In genomic region chr16:88487920-88488842, GRCh38 we compare ENCODE assay signal across 23 cellular contexts. TPM values are rescaled to one million over a fixed set of nuclear protein-coding genes. Genes with fewer than 3 reads are reported as not detected.
DNase-seq lines count a peak whose midpoint lies in the region; ATAC-seq and TF ChIP-seq lines count a peak whose summit lies in the region.
"Had no signal": no experiment of that assay in that cellular context is flagged by ENCODE, and none has a peak within 500 bp of the region (broad histone marks: within the 10 kb centered on the region; RNA-seq: fewer than 3 reads in every experiment).

No MANE protein-coding gene starts in this region.

- peaks cover 7% of the 10 kb centered on the region for H3K36me3 ChIP-seq in Caco-2 (ENCODE audit: control insufficient read depth, insufficient read depth, low read length)
- no peaks in the 10 kb centered on the region for H3K36me3 ChIP-seq in brain microvascular endothelial cell (replicated peaks)
- H3K36me3 ChIP-seq: right atrium auricular region had no signal

- H3K4me1 Mint-ChIP-seq in Caco-2 (ENCODE audit: low read depth, unreplicated experiment) (peaks cover 32% of the 10 kb centered on the region), nephron (no peaks in the 10 kb centered on the region)
- H3K4me1 Mint-ChIP-seq in naive thymus-derived CD8-positive, alpha-beta T cell: peaks cover 0 to 10% (median 3%) of the 10 kb centered on the region in 4 donors

- peaks cover 70% of the 10 kb centered on the region for H3K4me1 ChIP-seq in Caco-2
- H3K4me1 ChIP-seq: esophagus muscularis mucosa, right atrium auricular region had no signal

- intact Hi-C loops in Caco-2 (cut with micrococcal nuclease; ENCODE audit: unreplicated experiment): loop anchor here (1.0 kb wide), 3 partner anchors 21 to 39 kb away; no protein-coding TSS in a partner anchor

- H3K27me3 ChIP-seq in Caco-2 (replicated peaks; ENCODE audit: control insufficient read depth, insufficient read depth, low read length) (no peaks in the 10 kb centered on the region), brain microvascular endothelial cell (replicated peaks) (no peaks in the 10 kb centered on the region)
- H3K27me3 ChIP-seq: right atrium auricular region had no signal

- H3K36me3 Mint-ChIP-seq in Caco-2 (ENCODE audit: insufficient read depth, unreplicated experiment): peaks cover 40% of the 10 kb centered on the region
- H3K36me3 Mint-ChIP-seq in nephron (ENCODE audit: low read depth): no peaks in the 10 kb centered on the region
- no peaks in the 10 kb centered on the region for H3K36me3 Mint-ChIP-seq in naive thymus-derived CD8-positive, alpha-beta T cell

- DNase-seq in Caco-2 (peak; percentile 98 to 99), NCI-H146 (lab: John Stamatoyannopoulos, UW) (peak; percentile 94), brain microvascular endothelial cell (no peak)
- no peak for DNase-seq in naive thymus-derived CD8-positive, alpha-beta T cell
- DNase-seq in activated T-cell treated with anti-CD3 and anti-CD28 coated beads, Interleukin-2, amount 50 U/mL, for 48 hours: no peak
- no peak for DNase-seq in activated CD8-positive, alpha-beta memory T cell treated with anti-CD3 and anti-CD28 coated beads, Interleukin-2, amount 50 U/mL, for 48 hours
- DNase-seq: activated CD4-positive, alpha-beta T cell treated with anti-CD3 and anti-CD28 coated beads, Interleukin-2, amount 50 U/mL, for 1 hour; amygdala; CD8-positive, alpha-beta memory T cell; central memory CD4-positive, alpha-beta T cell; effector CD4-positive, alpha-beta T cell; left cardiac atrium; NCI-H1694 treated with DMSO at 0.1 percent for 48 hours; NCI-H226; NK-92 treated with Interleukin-12 subunit alpha and Interleukin-12 subunit beta, amount 100 ng/mL, for 24 hours; nucleus accumbens; RPMI8226; stimulated activated CD4-positive, alpha-beta T cell treated with anti-CD3 and anti-CD28 coated beads, Interleukin-15, amount 100 ng/mL, for 24 hours had no signal

- no peaks in the 10 kb centered on the region for H3K9me3 Mint-ChIP-seq in Caco-2 (ENCODE audit: unreplicated experiment)
- no peaks in the 10 kb centered on the region for H3K9me3 Mint-ChIP-seq in nephron
- H3K9me3 Mint-ChIP-seq in naive thymus-derived CD8-positive, alpha-beta T cell: no peaks in the 10 kb centered on the region
- H3K9me3 Mint-ChIP-seq: stimulated activated memory B cell treated with anti-CD40 and anti-IgM and Interleukin-4, amounts not matched to agents 10 μg/mL and 1 μg/mL and 100 μg/mL, for 72 hours had no signal

- peak overlapping the region; percentile 84 for H3K4me3 Mint-ChIP-seq in Caco-2 (ENCODE audit: unreplicated experiment)
- H3K4me3 Mint-ChIP-seq in nephron: no peak overlapping the region
- H3K4me3 Mint-ChIP-seq in naive thymus-derived CD8-positive, alpha-beta T cell: peak overlapping the region in 2 of 10 donors; percentile 34 to 75
- H3K4me3 Mint-ChIP-seq: CD8-positive, alpha-beta memory T cell; stimulated activated memory B cell treated with anti-CD40 and anti-IgM and Interleukin-4, amounts not matched to agents 10 μg/mL and 1 μg/mL and 100 μg/mL, for 72 hours had no signal

- CTCF ChIA-PET in Caco-2 (lab: Charles Lee): interaction anchor here (0.6 to 4.0 kb wide), 22 partner anchors 10 to 1669 kb away, joined by 3 to 76 read pairs (median 6); partner anchors contain the start of genes ZC3H18 and ZFPM1

- H3K27me3 Mint-ChIP-seq in Caco-2 (ENCODE audit: insufficient read depth, unreplicated experiment) (no peaks in the 10 kb centered on the region), nephron (ENCODE audit: low read depth) (no peaks in the 10 kb centered on the region)
- no peaks in the 10 kb centered on the region for H3K27me3 Mint-ChIP-seq in naive thymus-derived CD8-positive, alpha-beta T cell
- H3K27me3 Mint-ChIP-seq: stimulated activated memory B cell treated with anti-CD40 and anti-IgM and Interleukin-4, amounts not matched to agents 10 μg/mL and 1 μg/mL and 100 μg/mL, for 72 hours had no signal

- H3K27ac ChIP-seq in brain microvascular endothelial cell: no peak overlapping the region
- H3K27ac ChIP-seq: esophagus muscularis mucosa, right atrium auricular region had no signal

- H3K9me3 ChIP-seq in Caco-2: no peaks in the 10 kb centered on the region
- H3K9me3 ChIP-seq: esophagus muscularis mucosa, right atrium auricular region had no signal

- in situ Hi-C loops in brain microvascular endothelial cell (cut with HindIII; ENCODE audit: low pct_ligation_motif_present, low sequenced_read_pairs): no loop called here

- TSS peak; percentile 34 for BruUV-seq in Caco-2 (replicated peaks; lab: Mats Ljungman, UMichigan)

- H3K27ac Mint-ChIP-seq in Caco-2 (ENCODE audit: unreplicated experiment): peak overlapping the region; percentile 99
- peak overlapping the region in 2 of 3 experiments; percentile 22 to 55 for H3K27ac Mint-ChIP-seq in nephron
- H3K27ac Mint-ChIP-seq in naive thymus-derived CD8-positive, alpha-beta T cell: peak overlapping the region in 1 of 10 donors; percentile 73
- H3K27ac Mint-ChIP-seq: stimulated activated memory B cell treated with anti-CD40 and anti-IgM and Interleukin-4, amounts not matched to agents 10 μg/mL and 1 μg/mL and 100 μg/mL, for 72 hours had no signal

- ATAC-seq in naive thymus-derived CD8-positive, alpha-beta T cell: no peak
- no peak for ATAC-seq in HG03442 (IDR thresholded peaks at IDR 0.05; ENCODE audit: unreplicated experiment)
- ATAC-seq: left cardiac atrium; stimulated activated memory B cell treated with anti-CD40 and anti-IgM and Interleukin-4, amounts not matched to agents 10 μg/mL and 1 μg/mL and 100 μg/mL, for 72 hours had no signal

- peak overlapping the region; percentile 21 for H3K4me3 ChIP-seq in Caco-2 (ENCODE audit: low read depth, low read length)
- no peak overlapping the region for H3K4me3 ChIP-seq in brain microvascular endothelial cell (ENCODE audit: low read depth, low read length)
- H3K4me3 ChIP-seq: esophagus muscularis mucosa, right atrium auricular region had no signal

- peak; percentile 34 to 91 for TF ChIP-seq CTCF in Caco-2 (IDR thresholded peaks at IDR 0.05; ENCODE audit: insufficient read depth in 1 of 2, low read depth in 1 of 2, low read length in 1 of 2, severe bottlenecking in 1 of 2, unreplicated experiment in 1 of 2)
- TF ChIP-seq CTCF in brain microvascular endothelial cell (IDR thresholded peaks at IDR 0.05; ENCODE audit: low read depth, low read length, missing control alignments): peak; percentile 11
- no peak for TF ChIP-seq CTCF in nephron (IDR thresholded peaks at IDR 0.05; ENCODE audit: unreplicated experiment in 3 of 3)

- POLR2A ChIA-PET in Caco-2 (lab: Charles Lee): interaction anchor here (0.6 to 2.9 kb wide), 9 partner anchors 9 to 543 kb away, joined by 3 to 59 read pairs (median 4); partner anchors contain the start of genes BANP, ZC3H18 and ZFPM1
- POLR2A ChIA-PET in naive thymus-derived CD8-positive, alpha-beta T cell (lab: Charles Lee): interaction anchor here (1.0 kb wide), 1 partner anchor 35 kb away, joined by 3 read pairs; the partner anchor contains the start of gene ZFPM1

RNA-seq across cellular contexts. Expression of gene ZFPM1, which starts 35.1 kb away (rescaled TPM):
- total RNA-seq in Caco-2 (2022): 24.1 and 25.9 TPM in 2 replicates
- total RNA-seq in naive thymus-derived CD8-positive, alpha-beta T cell: 10 to 100 TPM; 10.6 to 10.8 TPM
- polyA plus RNA-seq in naive thymus-derived CD8-positive, alpha-beta T cell: under 1 TPM; 0.23 to 0.36 (median 0.28) TPM

Comparison
In these comparisons a context has a peak if more than half of its experiments do, and no peak if none do; other contexts are left out.
1. DNase-seq: peak in Caco-2 (2 of 2) and NCI-H146 (single experiment); none in brain microvascular endothelial cell (single experiment), naive thymus-derived CD8-positive, alpha-beta T cell (0 of 10), activated T-cell treated with anti-CD3 and anti-CD28 coated beads, Interleukin-2, amount 50 U/mL, for 48 hours (0 of 2) and activated CD8-positive, alpha-beta memory T cell treated with anti-CD3 and anti-CD28 coated beads, Interleukin-2, amount 50 U/mL, for 48 hours (single experiment).
2. CTCF ChIP-seq: peak in Caco-2 (2 of 2) and brain microvascular endothelial cell (single experiment); none in nephron (0 of 3).